ENCODE assay signal across 8 cellular contexts in the genomic region with DNA sequence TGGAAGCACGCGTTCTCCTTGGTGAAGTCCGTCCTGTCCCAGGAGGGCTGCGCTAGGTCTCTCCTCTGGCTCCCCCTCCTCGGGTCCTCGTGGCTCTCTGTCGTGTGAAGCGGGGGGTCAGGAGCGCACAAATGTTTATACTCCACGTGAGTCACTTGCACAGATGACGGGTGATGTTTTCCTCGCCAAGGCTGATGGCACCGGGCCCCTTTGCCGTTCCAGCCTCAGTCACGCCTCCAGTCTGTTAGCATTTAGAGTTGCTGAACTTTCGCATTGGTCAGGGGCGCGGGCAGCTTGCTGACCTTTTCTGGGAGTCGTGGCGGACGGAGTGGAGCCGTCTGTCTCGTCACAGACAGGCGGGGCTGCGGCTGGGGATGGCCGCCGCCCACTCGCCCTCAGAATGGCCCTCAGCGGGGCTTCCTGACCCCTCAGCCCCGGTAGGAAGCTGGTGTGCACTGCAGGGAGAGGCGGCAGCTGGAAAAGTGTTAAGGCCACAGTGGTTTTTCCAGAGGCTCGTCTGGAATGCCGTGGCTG. TPM values are rescaled to one million over a fixed set of nuclear protein-coding genes. Genes with fewer than 3 reads are reported as not detected.
DNase-seq lines count a peak whose midpoint lies in the region; ATAC-seq, FAIRE-seq and TF ChIP-seq lines count a peak whose summit lies in the region.

No MANE protein-coding gene starts in this region.

- H3K27ac ChIP-seq in BLaER1 (peak overlapping the region; percentile 76), GM12878 (ENCODE audit: control insufficient read depth, insufficient read depth) (no peak overlapping the region), right cardiac atrium (ENCODE audit: low read length) (peak overlapping the region; percentile 84), prostate gland (peak overlapping the region; percentile 59 to 61)

- peak overlapping the region; percentile 51; the same call in 1 of the 2 replicates for H3K4me3 ChIP-seq in BLaER1
- H3K4me3 ChIP-seq in GM12878 = no peak overlapping the region
- H3K4me3 ChIP-seq in right cardiac atrium (ENCODE audit: low read length) = no peak overlapping the region
- H3K4me3 ChIP-seq in prostate gland = no peak overlapping the region
- no peak overlapping the region for H3K4me3 ChIP-seq in BE2C (ENCODE audit: low read depth, low read length)

- H3K27me3 Mint-ChIP-seq in endothelial cell (ENCODE audit: unreplicated experiment) = peaks cover 8% of the 10 kb centered on the region

- H3K9ac ChIP-seq in BLaER1 = peak overlapping the region; percentile 57; the same call in 1 of the 2 replicates
- no peak overlapping the region for H3K9ac ChIP-seq in GM12878 (ENCODE audit: control insufficient read depth, insufficient read depth, low read length)

- H3K36me3 Mint-ChIP-seq in endothelial cell (ENCODE audit: low read depth, unreplicated experiment) = peaks cover 9% of the 10 kb centered on the region

- H3K36me3 ChIP-seq in BLaER1 (no peaks in the 10 kb centered on the region; the same call in 1 of the 2 replicates), GM12878 (ENCODE audit: control insufficient read depth in 2 of 2, insufficient read depth in 2 of 2, low read length in 1 of 2) (no peaks in the 10 kb centered on the region; a peak in 2 of 4 replicates), prostate gland (no peaks in the 10 kb centered on the region), BE2C (no peaks in the 10 kb centered on the region)

- no peak overlapping the region for H3K27ac Mint-ChIP-seq in endothelial cell (ENCODE audit: unreplicated experiment)

- H3K79me2 ChIP-seq in GM12878 (ENCODE audit: control insufficient read depth, insufficient read depth, low read length) = no peaks in the 10 kb centered on the region

- H3K4me1 Mint-ChIP-seq in endothelial cell (ENCODE audit: unreplicated experiment) = no peaks in the 10 kb centered on the region

- no peaks in the 10 kb centered on the region for H3K9me3 Mint-ChIP-seq in endothelial cell (ENCODE audit: unreplicated experiment)

- no peak for ATAC-seq in GM12878
- ATAC-seq in right cardiac atrium = peak; percentile 69 to 86

- no peak overlapping the region for H3K4me3 Mint-ChIP-seq in endothelial cell (ENCODE audit: unreplicated experiment)

- TF ChIP-seq CTCF in GM12878 (IDR thresholded peaks at IDR 0.05 in 2 of 3, conservative IDR thresholded peaks at IDR 0.05 in 1 of 3; ENCODE audit: control insufficient read depth in 2 of 3, extremely low read depth in 1 of 3, insufficient read depth in 1 of 3, low read depth in 3 of 3, low read length in 3 of 3) (no peak), prostate gland (IDR thresholded peaks at IDR 0.05) (no peak), endothelial cell (IDR thresholded peaks at IDR 0.05; ENCODE audit: unreplicated experiment) (no peak), BE2C (IDR thresholded peaks at IDR 0.05; ENCODE audit: low read depth, low read length) (no peak)

- no peaks in the 10 kb centered on the region for H3K27me3 ChIP-seq in BLaER1
- H3K27me3 ChIP-seq in GM12878 (replicated peaks in 1 of 2; ENCODE audit: control insufficient read depth in 2 of 2, insufficient read depth in 2 of 2, low read length in 1 of 2) = no peaks in the 10 kb centered on the region
- H3K27me3 ChIP-seq in right cardiac atrium (ENCODE audit: control insufficient read depth, insufficient read depth) = no peaks in the 10 kb centered on the region
- no peaks in the 10 kb centered on the region for H3K27me3 ChIP-seq in prostate gland (replicated peaks; ENCODE audit: insufficient read depth)
- no peaks in the 10 kb centered on the region for H3K27me3 ChIP-seq in BE2C

- no TSS peak for BruUV-seq in GM12878 (replicated peaks; lab: Mats Ljungman, UMichigan)

- FAIRE-seq in GM12878 (lab: Jason Lieb, UNC) = no peak

- H3K4me2 ChIP-seq in BLaER1 (peak overlapping the region; percentile 98), GM12878 (ENCODE audit: control insufficient read depth, insufficient read depth) (no peak overlapping the region)

- intact Hi-C loops in GM12878 (cut with micrococcal nuclease; ENCODE audit: unreplicated experiment) = no loop called here
- intact Hi-C loops in right cardiac atrium (cut with DNase I) = no loop called here
- intact Hi-C loops in prostate gland (cut with DNase I) = no loop called here
- intact Hi-C loops in posterior cingulate gyrus (cut with DNase I) = no loop called here

- RAD21 ChIA-PET in GM12878 (lab: Charles Lee; ENCODE audit: unreplicated experiment) = no interaction called here

- H3K9me3 ChIP-seq in BLaER1 (no peaks in the 10 kb centered on the region), GM12878 (replicated peaks; ENCODE audit: control insufficient read depth, insufficient read depth, low read length) (no peaks in the 10 kb centered on the region), right cardiac atrium (ENCODE audit: control insufficient read depth, low read length) (no peaks in the 10 kb centered on the region), prostate gland (no peaks in the 10 kb centered on the region), BE2C (no peaks in the 10 kb centered on the region)

- 78% methylated on average over 27 of the region's 33 CpGs for WGBS in GM12878 (ENCODE audit: insufficient coverage, insufficient replicate concordance, low lambda C conversion rate, missing lambda C conversion rate)
- 21% methylated on average over 33 of the region's 33 CpGs for WGBS in right cardiac atrium
- 68% methylated on average over 31 of the region's 33 CpGs for WGBS in prostate gland

- H3K4me1 ChIP-seq in BLaER1 (peaks cover 73% of the 10 kb centered on the region), GM12878 (ENCODE audit: control insufficient read depth, insufficient read depth, low read length) (peaks cover 18% of the 10 kb centered on the region), right cardiac atrium (ENCODE audit: control insufficient read depth, insufficient read depth, low read length) (peaks cover 21% of the 10 kb centered on the region), prostate gland (replicated peaks) (peaks cover 4% of the 10 kb centered on the region), BE2C (no peaks in the 10 kb centered on the region; the same call in 1 of the 2 replicates)

- TF ChIP-seq EP300 in GM12878 (IDR thresholded peaks at IDR 0.05; ENCODE audit: borderline replicate concordance in 1 of 2, control insufficient read depth in 1 of 2, low read depth in 2 of 2, low read length in 2 of 2) = no peak

- H4K20me1 ChIP-seq in BLaER1 = peaks cover 84% of the 10 kb centered on the region
- H4K20me1 ChIP-seq in GM12878 (ENCODE audit: control insufficient read depth, insufficient read depth) = peaks cover 9% of the 10 kb centered on the region; the same call in 1 of the 2 replicates

- TF ChIP-seq POLR2A in GM12878 (IDR thresholded peaks at IDR 0.05; ENCODE audit: low read depth, low read length) = 0 out of 2 replicates have a peak, but pooled peaks have one; percentile 7
- no peak for TF ChIP-seq POLR2A in prostate gland (IDR thresholded peaks at IDR 0.05)

- DNase-seq in GM12878 (ENCODE audit: low read depth, low spot score) (no peak), right cardiac atrium (peak; percentile 93 to 94 (median 94)), prostate gland (ENCODE audit: low spot score) (no peak), endothelial cell (ENCODE audit: low spot score) (no peak), BE2C (no peak), posterior cingulate gyrus (no peak), NCI-H345 (lab: John Stamatoyannopoulos, UW) (no peak)

- POLR2A ChIA-PET in GM12878 (lab: Charles Lee) = no interaction called here

- TF ChIP-seq RAD21 in GM12878 (IDR thresholded peaks at IDR 0.05; ENCODE audit: insufficient read depth, low read depth, low read length) = no peak

- SMC1A ChIA-PET in GM12878 (lab: Charles Lee; ENCODE audit: uncharacterized antibody, unreplicated experiment) = no interaction called here

- no peak overlapping the region for H2AFZ ChIP-seq in GM12878 (ENCODE audit: control insufficient read depth, low read depth, low read length)

- CTCF ChIA-PET in GM12878 (lab: Yijun Ruan, JAX) = no interaction called here

- in situ Hi-C loops in GM12878 (cut with MboI) = no loop called here

RNA-seq across cellular contexts. Expression of gene KLHL26, which starts 13.7 kb away (rescaled TPM):
- total RNA-seq in GM12878 (2013; cell fraction: nucleolus; rRNA removed) = 5.7 and 6.7 TPM in 2 replicates
- 3.6 and 5.6 TPM in 2 replicates for total RNA-seq in GM12878 (2014; rRNA removed)
- 0.98 and 1.5 TPM in 2 replicates for total RNA-seq in GM12878 (2014; rRNA removed; fragmentation: Illumina TruSeq; extraction: Trizol)
- total RNA-seq in GM12878 (2021) = 12.9 and 14.6 TPM in 2 replicates
- 1.0 TPM for polyA plus RNA-seq in GM12878 (2011; ENCODE audit: low read depth)
- 1.0 and 1.2 TPM in 2 replicates for polyA plus RNA-seq in GM12878 (2011; rRNA removed)
- polyA plus RNA-seq in GM12878 (2011; cell fraction: cytosol; rRNA removed) = 1.9 and 2.0 TPM in 2 replicates
- polyA plus RNA-seq in GM12878 (2011; cell fraction: nucleus; rRNA removed) = 5.8 and 8.9 TPM in 2 replicates
- 3.5 and 4.5 TPM in 2 replicates for polyA plus RNA-seq in GM12878 (2012)
- polyA plus RNA-seq in GM12878 (2014; fragmentation: Illumina TruSeq; extraction: Trizol) = 0.74 and 1.9 TPM in 2 replicates
- polyA plus RNA-seq in GM12878 (2014; fragmentation: Nextera tagmentation; extraction: Ambion mirVana) = under 1 TPM; 0.18 to 0.35 TPM
- polyA plus RNA-seq in GM12878 (2014; rRNA removed) = 3.9 and 5.1 TPM in 2 replicates
- 1 to 10 TPM; 8.0 to 8.1 TPM for polyA plus RNA-seq in GM12878 (2016; fragmentation: Nextera tagmentation; extraction: Ambion mirVana)
- polyA minus RNA-seq in GM12878 (2011; rRNA and poly(A)+ RNA removed) = 4.6 and 5.2 TPM in 2 replicates
- 2.5 and 5.2 TPM in 2 replicates for polyA minus RNA-seq in GM12878 (2011; cell fraction: cytosol; rRNA and poly(A)+ RNA removed)
- polyA minus RNA-seq in GM12878 (2011; cell fraction: nucleus; rRNA and poly(A)+ RNA removed) = 1.6 and 3.1 TPM in 2 replicates
- total RNA-seq in right cardiac atrium = 10 to 100 TPM in 1 of 4 donors, 1 to 10 TPM in 3; 8.9 to 14.4 (median 9.3) TPM
- polyA plus RNA-seq in right cardiac atrium = 5.1 TPM
- 10 to 100 TPM in 1 of 2 donors, 1 to 10 TPM in 1; 9.1 to 18.4 TPM for total RNA-seq in prostate gland
- total RNA-seq in endothelial cell (ENCODE audit: unreplicated experiment) = 5.1 TPM
- polyA plus RNA-seq in BE2C (2012; ENCODE audit: insufficient read depth, insufficient read length, low read depth) = 28.3 TPM

RNA-seq across cellular contexts. Expression of gene CRTC1, which starts 32.9 kb away (rescaled TPM):
- 6.6 and 7.9 TPM in 2 replicates for total RNA-seq in GM12878 (2013; cell fraction: nucleolus; rRNA removed)
- total RNA-seq in GM12878 (2014; rRNA removed) = 0.82 and 1.3 TPM in 2 replicates
- 0.28 and 0.31 TPM in 2 replicates for total RNA-seq in GM12878 (2014; rRNA removed; fragmentation: Illumina TruSeq; extraction: Trizol)
- 3.5 and 4.6 TPM in 2 replicates for total RNA-seq in GM12878 (2021)
- 0.39 TPM for polyA plus RNA-seq in GM12878 (2011; ENCODE audit: low read depth)
- 0.37 and 0.50 TPM in 2 replicates for polyA plus RNA-seq in GM12878 (2011; rRNA removed)
- polyA plus RNA-seq in GM12878 (2011; cell fraction: cytosol; rRNA removed) = 0.37 and 1.1 TPM in 2 replicates
- polyA plus RNA-seq in GM12878 (2011; cell fraction: nucleus; rRNA removed) = 10.9 and 15.4 TPM in 2 replicates
- 2.2 and 2.5 TPM in 2 replicates for polyA plus RNA-seq in GM12878 (2012)
- 0.65 and 0.78 TPM in 2 replicates for polyA plus RNA-seq in GM12878 (2014; fragmentation: Illumina TruSeq; extraction: Trizol)
- under 1 TPM in 1 of 2 experiments, not detected in 1; 0.02 TPM for polyA plus RNA-seq in GM12878 (2014; fragmentation: Nextera tagmentation; extraction: Ambion mirVana)
- 2.5 and 2.6 TPM in 2 replicates for polyA plus RNA-seq in GM12878 (2014; rRNA removed)
- polyA plus RNA-seq in GM12878 (2016; fragmentation: Nextera tagmentation; extraction: Ambion mirVana) = 1 to 10 TPM; 1.1 TPM
- polyA minus RNA-seq in GM12878 (2011; rRNA and poly(A)+ RNA removed) = 0.29 and 0.93 TPM in 2 replicates
- 1.1 and 1.5 TPM in 2 replicates for polyA minus RNA-seq in GM12878 (2011; cell fraction: cytosol; rRNA and poly(A)+ RNA removed)
- polyA minus RNA-seq in GM12878 (2011; cell fraction: nucleus; rRNA and poly(A)+ RNA removed) = 1.8 and 3.9 TPM in 2 replicates
- total RNA-seq in right cardiac atrium = 10 to 100 TPM in 3 of 4 donors, 1 to 10 TPM in 1; 9.2 to 15.1 (median 13.6) TPM
- 9.5 TPM for polyA plus RNA-seq in right cardiac atrium
- 10 to 100 TPM in 1 of 2 donors, 1 to 10 TPM in 1; 6.7 to 24.4 TPM for total RNA-seq in prostate gland
- total RNA-seq in endothelial cell (ENCODE audit: unreplicated experiment) = 17.5 TPM
- polyA plus RNA-seq in BE2C (2012; ENCODE audit: insufficient read depth, insufficient read length, low read depth) = 23.7 TPM

RNA-seq across cellular contexts. Expression of gene TMEM59L, which starts 37.9 kb away (rescaled TPM):
- not detected in 2 replicates for total RNA-seq in GM12878 (2013; cell fraction: nucleolus; rRNA removed)
- total RNA-seq in GM12878 (2014; rRNA removed) (0.06 TPM in 1 of 2 replicates, not detected in the other), GM12878 (2014; rRNA removed; fragmentation: Illumina TruSeq; extraction: Trizol) (not detected in 2 replicates), GM12878 (2021) (not detected in 2 replicates), right cardiac atrium (1 to 10 TPM; 2.2 to 5.9 (median 4.0) TPM), prostate gland (1 to 10 TPM in 1 of 2 donors, under 1 TPM in 1; 0.27 to 3.6 TPM), endothelial cell (ENCODE audit: unreplicated experiment) (0.15 TPM)
- not detected for polyA plus RNA-seq in GM12878 (2011; ENCODE audit: low read depth)
- polyA plus RNA-seq in GM12878 (2011; rRNA removed) (not detected in 2 replicates), GM12878 (2014; fragmentation: Illumina TruSeq; extraction: Trizol) (not detected in 2 replicates), GM12878 (2014; fragmentation: Nextera tagmentation; extraction: Ambion mirVana) (not detected), GM12878 (2014; rRNA removed) (not detected in 2 replicates), GM12878 (2016; fragmentation: Nextera tagmentation; extraction: Ambion mirVana) (not detected), right cardiac atrium (4.8 TPM)
- not detected in 2 replicates for polyA plus RNA-seq in GM12878 (2011; cell fraction: cytosol; rRNA removed)
- polyA plus RNA-seq in GM12878 (2011; cell fraction: nucleus; rRNA removed) = 0.15 and 0.27 TPM in 2 replicates
- 0.09 TPM in 1 of 2 replicates, not detected in the other for polyA plus RNA-seq in GM12878 (2012)
- polyA minus RNA-seq in GM12878 (2011; rRNA and poly(A)+ RNA removed) = not detected in 2 replicates
- polyA minus RNA-seq in GM12878 (2011; cell fraction: cytosol; rRNA and poly(A)+ RNA removed) = not detected in 2 replicates
- polyA minus RNA-seq in GM12878 (2011; cell fraction: nucleus; rRNA and poly(A)+ RNA removed) = not detected in 2 replicates
- 69.1 TPM for polyA plus RNA-seq in BE2C (2012; ENCODE audit: insufficient read depth, insufficient read length, low read depth)

RNA-seq across cellular contexts. Expression of gene CRLF1, which starts 43.9 kb away (rescaled TPM):
- not detected in 2 replicates for total RNA-seq in GM12878 (2013; cell fraction: nucleolus; rRNA removed)
- total RNA-seq in GM12878 (2014; rRNA removed) (not detected in 2 replicates), GM12878 (2014; rRNA removed; fragmentation: Illumina TruSeq; extraction: Trizol) (not detected in 2 replicates), GM12878 (2021) (0.33 and 0.43 TPM in 2 replicates), right cardiac atrium (10 to 100 TPM in 3 of 4 donors, 1 to 10 TPM in 1; 7.2 to 64.0 (median 38.8) TPM), prostate gland (10 to 100 TPM in 1 of 2 donors, 1 to 10 TPM in 1; 2.6 to 12.6 TPM), endothelial cell (ENCODE audit: unreplicated experiment) (0.74 TPM)
- polyA plus RNA-seq in GM12878 (2011; ENCODE audit: low read depth) = 1.8 TPM
- polyA plus RNA-seq in GM12878 (2011; rRNA removed) (not detected in 2 replicates), GM12878 (2014; fragmentation: Illumina TruSeq; extraction: Trizol) (not detected in 2 replicates), GM12878 (2014; fragmentation: Nextera tagmentation; extraction: Ambion mirVana) (under 1 TPM; 0.35 to 0.76 TPM), GM12878 (2014; rRNA removed) (0.10 TPM in 1 of 2 replicates, not detected in the other), GM12878 (2016; fragmentation: Nextera tagmentation; extraction: Ambion mirVana) (1 to 10 TPM in 1 of 2 experiments, under 1 TPM in 1; 0.63 to 1.2 TPM), right cardiac atrium (79.6 TPM)
- polyA plus RNA-seq in GM12878 (2011; cell fraction: cytosol; rRNA removed) = 0.10 and 0.27 TPM in 2 replicates
- 0.51 and 0.72 TPM in 2 replicates for polyA plus RNA-seq in GM12878 (2011; cell fraction: nucleus; rRNA removed)
- polyA plus RNA-seq in GM12878 (2012) = 2.3 and 3.3 TPM in 2 replicates
- not detected in 2 replicates for polyA minus RNA-seq in GM12878 (2011; rRNA and poly(A)+ RNA removed)
- not detected in 2 replicates for polyA minus RNA-seq in GM12878 (2011; cell fraction: cytosol; rRNA and poly(A)+ RNA removed)
- not detected in 2 replicates for polyA minus RNA-seq in GM12878 (2011; cell fraction: nucleus; rRNA and poly(A)+ RNA removed)
- polyA plus RNA-seq in BE2C (2012; ENCODE audit: insufficient read depth, insufficient read length, low read depth) = 8.4 TPM

Comparison
In these comparisons a context has a peak if more than half of its experiments do, and no peak if none do; other contexts are left out.
1. DNase-seq: peak in right cardiac atrium (3 of 3); none in GM12878 (single experiment), prostate gland (single experiment), endothelial cell (single experiment), BE2C (single experiment), posterior cingulate gyrus (0 of 10) and NCI-H345 (single experiment).